1 cellular context compared by ENCODE assay signal in genomic region chr2:215684448-215685217, GRCh38.
TF ChIP-seq lines count a peak whose summit lies in the region.

No MANE protein-coding gene starts in this region.

TF ChIP-seq in IMR-90, 13 proteins besides CTCF, POLR2A, EP300 and RAD21 (continued from another document):
- TF ChIP-seq ELK1 (IDR thresholded peaks at IDR 0.05; ENCODE audit: borderline replicate concordance, low read depth, low read length) (no peak), NFE2L2 (IDR thresholded peaks at IDR 0.05; ENCODE audit: low read depth, low read length) (no peak), RFX5 (IDR thresholded peaks at IDR 0.05; ENCODE audit: low read depth, low read length) (no peak)
